25 cellular contexts compared by ENCODE assay signal in genomic region chr7:16502303-16502702, GRCh38. TPM values are rescaled to one million over a fixed set of nuclear protein-coding genes. Genes with fewer than 3 reads are reported as not detected.
"Had no signal": no experiment of that assay in that cellular context is flagged by ENCODE, and none has a peak within 500 bp of the region (broad histone marks: within the 10 kb centered on the region; RNA-seq: fewer than 3 reads in every experiment).

No MANE protein-coding gene starts in this region.

- H3K9me3 ChIP-seq: SJSA1 had no signal

- H3K36me3 ChIP-seq: SJSA1 had no signal

- H3K9me3 Mint-ChIP-seq: IgD-negative memory B cell, T-cell had no signal

- H3K27me3 ChIP-seq: SJSA1 had no signal

- H3K27ac Mint-ChIP-seq: IgD-negative memory B cell, T-cell had no signal

- H3K4me1 Mint-ChIP-seq: IgD-negative memory B cell, T-cell had no signal

- H3K4me3 Mint-ChIP-seq: IgD-negative memory B cell, T-cell had no signal

- H3K27ac ChIP-seq: HL-60, KMS-11, SJSA1, SK-N-MC had no signal

- H3K9ac ChIP-seq: KMS-11 had no signal

- DNase-seq: Kasumi-1, MM.1S, NCI-H1092 treated with DMSO at 0.1 percent for 48 hours, NCI-H1436, NCI-H187, NCI-H2029, NCI-H2081 treated with DMSO at 0.1 percent for 48 hours, NCI-H2171, NCI-H226, NCI-H446, NCI-H510A, NCI-H524 treated with DMSO at 0.1 percent for 48 hours, NCI-H69, NCI-H774, Right ventricle myocardium superior, RPMI8226, SIG-M5, T-cell had no signal

- H3K4me2 ChIP-seq: KMS-11 had no signal

- H3K4me3 ChIP-seq: K562, SJSA1, SK-N-MC had no signal

- H3K36me3 Mint-ChIP-seq: T-cell had no signal

- ATAC-seq: K562, T-cell had no signal

RNA-seq across cellular contexts. Expression of gene LRRC72, which starts 24.3 kb away (rescaled TPM):
- total RNA-seq: K562, M059J, Right ventricle myocardium superior, SJSA1, T-cell had no signal
- polyA plus RNA-seq: IgD-negative memory B cell had no signal

RNA-seq across cellular contexts. Expression of gene SOSTDC1, which starts 36.8 kb away (rescaled TPM):
- total RNA-seq: M059J, T-cell had no signal
- polyA plus RNA-seq: IgD-negative memory B cell had no signal
